In the genomic region with DNA sequence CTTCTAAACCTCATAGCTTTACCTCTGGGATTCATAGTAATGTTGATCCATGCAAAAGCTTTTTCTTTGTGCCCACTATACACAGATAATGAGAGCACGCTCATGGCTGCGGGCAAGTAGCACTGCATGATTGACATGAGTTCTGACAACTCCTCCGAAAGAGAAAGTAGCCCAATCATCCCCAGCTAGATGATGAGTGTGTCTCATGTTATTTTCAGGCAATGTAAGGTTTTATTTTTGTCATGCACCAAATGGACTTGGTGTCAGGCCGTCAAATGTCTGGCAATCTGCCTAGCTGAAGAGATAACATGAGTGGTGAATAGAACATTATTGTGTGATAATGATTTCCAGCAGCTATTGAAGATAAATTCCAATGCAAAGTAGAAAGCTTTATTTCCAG, we compare ENCODE assay signal across 2 cellular contexts.
TF ChIP-seq lines count a peak whose summit lies in the region.

No MANE protein-coding gene starts in this region.

TF ChIP-seq in IMR-90, 13 proteins besides CTCF, POLR2A, EP300 and RAD21:
- TF ChIP-seq MXI1 (IDR thresholded peaks at IDR 0.05; ENCODE audit: borderline replicate concordance, low read depth, low read length): no peak
- TF ChIP-seq BHLHE40 (IDR thresholded peaks at IDR 0.05; ENCODE audit: low read depth, low read length): no peak
- TF ChIP-seq SMC3 (IDR thresholded peaks at IDR 0.05; ENCODE audit: low read depth, low read length): no peak
- TF ChIP-seq RCOR1 (IDR thresholded peaks at IDR 0.05; ENCODE audit: insufficient replicate concordance, low read length): no peak
- no peak for TF ChIP-seq CEBPB (IDR thresholded peaks at IDR 0.05; ENCODE audit: low read depth, low read length)
- TF ChIP-seq RFX5 (IDR thresholded peaks at IDR 0.05; ENCODE audit: low read depth, low read length): no peak
- 0 out of 2 replicates have a peak, but pooled peaks have one; percentile 15 for TF ChIP-seq MAFK (IDR thresholded peaks at IDR 0.05; ENCODE audit: low read depth, low read length)

TF ChIP-seq in SK-N-SH treated with all-trans-retinoic acid at 6 μM for 48 hours, 23 proteins besides CTCF, POLR2A, EP300 and RAD21:
- no peak for TF ChIP-seq TSHZ2 (CRISPR knock-in tag; IDR thresholded peaks at IDR 0.05)
